15 cellular contexts compared by ENCODE assay signal in genomic region chr3:30440880-30441279, GRCh38.
DNase-seq lines count a peak whose midpoint lies in the region; ATAC-seq and TF ChIP-seq lines count a peak whose summit lies in the region.
"Had no signal": no experiment of that assay in that cellular context is flagged by ENCODE, and none has a peak within 500 bp of the region (broad histone marks: within the 10 kb centered on the region; RNA-seq: fewer than 3 reads in every experiment).

No MANE protein-coding gene starts in this region.

- H3K9me3 ChIP-seq in psoas muscle, result no peaks in the 10 kb centered on the region

- peak overlapping the region; percentile 3 for H3K27ac ChIP-seq in psoas muscle

- WGBS in psoas muscle, 3 donors, result 23 to 33% (median 24%) methylated on average over 3 of the region's 3 CpGs

- peaks cover 17% of the 10 kb centered on the region for H3K4me1 ChIP-seq in psoas muscle

- H3K9me3 Mint-ChIP-seq in chondrocyte (ENCODE audit: low read depth), result peaks cover 5% of the 10 kb centered on the region

- DNase-seq in A172 (ENCODE audit: low spot score) (peak; percentile 31), chondrocyte (ENCODE audit: low spot score) (no peak), left kidney (ENCODE audit: low read depth, low spot score) (peak; percentile 18), psoas muscle (no peak), GOT3 (lab: John Stamatoyannopoulos, UW) (no peak), COR-L47 (lab: John Stamatoyannopoulos, UW) (no peak), posterior vena cava (ENCODE audit: low spot score) (no peak)
- DNase-seq: activated CD4-positive, alpha-beta T cell treated with anti-CD3 and anti-CD28 coated beads for 36 hours; activated T-cell treated with anti-CD3 and anti-CD28 coated beads, Interleukin-2, amount 50 U/mL, for 4 hours; Calu3; glutamatergic neuron; NCI-H146; NCI-H526; T-helper 17 cell had no signal

- no peaks in the 10 kb centered on the region for H3K36me3 ChIP-seq in psoas muscle (ENCODE audit: insufficient read depth in 1 of 2, low read depth in 1 of 2)

- ATAC-seq in psoas muscle, result peak; percentile 21 to 91 (median 88)
- ATAC-seq in GM18502 (IDR thresholded peaks at IDR 0.05; ENCODE audit: poor library complexity, unreplicated experiment), result no peak
- ATAC-seq: activated CD4-positive, alpha-beta T cell treated with anti-CD3 and anti-CD28 coated beads for 36 hours; activated T-cell treated with anti-CD3 and anti-CD28 coated beads, Interleukin-2, amount 50 U/mL, for 4 hours; T-helper 17 cell had no signal

- TF ChIP-seq CTCF in chondrocyte (IDR thresholded peaks at IDR 0.05) (no peak), psoas muscle (IDR thresholded peaks at IDR 0.05) (no peak)

- H3K27me3 ChIP-seq in psoas muscle (ENCODE audit: insufficient read depth in 3 of 3, low read length in 2 of 3), result no peaks in the 10 kb centered on the region

- H3K36me3 Mint-ChIP-seq in chondrocyte (ENCODE audit: low read depth), result no peaks in the 10 kb centered on the region

- peak overlapping the region; percentile 57 for H3K27ac Mint-ChIP-seq in chondrocyte (ENCODE audit: unreplicated experiment)
- H3K27ac Mint-ChIP-seq: activated CD4-positive, alpha-beta T cell treated with anti-CD3 and anti-CD28 coated beads for 36 hours; T-helper 17 cell had no signal

- H3K4me1 Mint-ChIP-seq in chondrocyte (ENCODE audit: low read depth), result peaks cover 72% of the 10 kb centered on the region

- H3K4me3 ChIP-seq in psoas muscle, result peak overlapping the region; percentile 41

- no peaks in the 10 kb centered on the region for H3K27me3 Mint-ChIP-seq in chondrocyte (ENCODE audit: low read depth)
- H3K27me3 Mint-ChIP-seq: activated CD4-positive, alpha-beta T cell treated with anti-CD3 and anti-CD28 coated beads for 36 hours; T-helper 17 cell had no signal

- H3K4me3 Mint-ChIP-seq in chondrocyte (ENCODE audit: unreplicated experiment), result no peak overlapping the region
- H3K4me3 Mint-ChIP-seq: activated CD4-positive, alpha-beta T cell treated with anti-CD3 and anti-CD28 coated beads for 36 hours; activated T-cell treated with anti-CD3 and anti-CD28 coated beads, Interleukin-2, amount 50 U/mL, for 4 hours; T-helper 17 cell had no signal

- intact Hi-C loops in psoas muscle (cut with DNase I) (loop anchor here in 1 of 2 donors (10.0 kb wide), 1 partner anchor 244 kb away; no protein-coding TSS in a partner anchor), posterior vena cava (cut with DNase I) (loop anchor here in 1 of 2 donors (10.0 kb wide), 1 partner anchor 74 kb away; no protein-coding TSS in a partner anchor)

Comparison
In these comparisons a context has a peak if more than half of its experiments do, and no peak if none do; other contexts are left out.
1. DNase-seq: peak in A172 (single experiment) and left kidney (single experiment); none in chondrocyte (single experiment), psoas muscle (0 of 2), GOT3 (single experiment), COR-L47 (single experiment) and posterior vena cava (single experiment).